Comparison of ENCODE assay signal across 1 cellular context in genomic region chr7:100428967-100429636, GRCh38.
A peak's percentile ranks its signal among the peaks of the same experiment; 100 is the strongest.
TF ChIP-seq lines count a peak whose summit lies in the region.

No MANE protein-coding gene starts in this region.

TF ChIP-seq in HepG2, 621 proteins besides CTCF, POLR2A, EP300 and RAD21 (continued from another document and continues in another):
- TF ChIP-seq ZNF484 (CRISPR knock-in tag; IDR thresholded peaks at IDR 0.05; ENCODE audit: borderline replicate concordance, low read depth) (0 out of 2 replicates have a peak, but pooled peaks have one; percentile 48), TSC22D2 (CRISPR knock-in tag; IDR thresholded peaks at IDR 0.05; ENCODE audit: borderline replicate concordance) (no peak), PPARG (CRISPR knock-in tag; conservative IDR thresholded peaks at IDR 0.05) (no peak; the same call in 1 of the 2 replicates), ZNF850 (CRISPR knock-in tag; conservative IDR thresholded peaks at IDR 0.05) (no peak), ZNF800 (CRISPR knock-in tag; IDR thresholded peaks at IDR 0.05) (no peak), ZNF510 (CRISPR knock-in tag; IDR thresholded peaks at IDR 0.05; ENCODE audit: low read depth) (no peak; the same call in 1 of the 2 replicates), CBX5 (CRISPR knock-in tag; IDR thresholded peaks at IDR 0.05; ENCODE audit: borderline replicate concordance) (no peak; the same call in 1 of the 2 replicates), ZNF816 (CRISPR knock-in tag; IDR thresholded peaks at IDR 0.05; ENCODE audit: borderline replicate concordance) (no peak), MLLT10 (CRISPR knock-in tag; IDR thresholded peaks at IDR 0.05) (no peak), RBAK (CRISPR knock-in tag; IDR thresholded peaks at IDR 0.05) (no peak), PRPF4 (IDR thresholded peaks at IDR 0.05; ENCODE audit: low read depth, low read length, poor library complexity, severe bottlenecking) (no peak), ZNF713 (CRISPR knock-in tag; IDR thresholded peaks at IDR 0.05) (no peak), ZNF607 (CRISPR knock-in tag; IDR thresholded peaks at IDR 0.05; ENCODE audit: borderline replicate concordance) (no peak; the same call in none of the 2 replicates), SRSF9 (IDR thresholded peaks at IDR 0.05; ENCODE audit: borderline replicate concordance, insufficient read depth, low read depth, low read length, poor library complexity, severe bottlenecking) (no peak), HNF4A (CRISPR knock-in tag; IDR thresholded peaks at IDR 0.05) (no peak), ZNF564 (CRISPR knock-in tag; IDR thresholded peaks at IDR 0.05) (no peak; the same call in 1 of the 2 replicates), ZFP41 (CRISPR knock-in tag; IDR thresholded peaks at IDR 0.05; ENCODE audit: borderline replicate concordance) (no peak), ZNF296 (CRISPR knock-in tag; conservative IDR thresholded peaks at IDR 0.05) (no peak), ZNF143 (CRISPR knock-in tag; IDR thresholded peaks at IDR 0.05) (no peak), HMGXB4 (CRISPR knock-in tag; IDR thresholded peaks at IDR 0.05; ENCODE audit: borderline replicate concordance in 1 of 2, low read depth in 1 of 2) (no peak; a peak in 1 of 4 replicates), GABPA (IDR thresholded peaks at IDR 0.05; ENCODE audit: low read depth, low read length) (no peak), GABPA (CRISPR knock-in tag; IDR thresholded peaks at IDR 0.05; ENCODE audit: low read depth) (peak; percentile 87), CENPT (CRISPR knock-in tag; IDR thresholded peaks at IDR 0.05; ENCODE audit: low read depth) (no peak), NR1H2 (CRISPR knock-in tag; IDR thresholded peaks at IDR 0.05; ENCODE audit: borderline replicate concordance, low read depth) (no peak), ZNF20 (CRISPR knock-in tag; IDR thresholded peaks at IDR 0.05) (no peak), ZNF790 (CRISPR knock-in tag; IDR thresholded peaks at IDR 0.05; ENCODE audit: borderline replicate concordance) (no peak), NR2F2 (IDR thresholded peaks at IDR 0.05; ENCODE audit: borderline replicate concordance, low read depth) (no peak), SRY (CRISPR knock-in tag; IDR thresholded peaks at IDR 0.05) (no peak; the same call in 1 of the 2 replicates), ZNF672 (CRISPR knock-in tag; IDR thresholded peaks at IDR 0.05) (no peak), DNMT3B (CRISPR knock-in tag; conservative IDR thresholded peaks at IDR 0.05) (no peak), ZNF652 (CRISPR knock-in tag; IDR thresholded peaks at IDR 0.05; ENCODE audit: borderline replicate concordance, low read depth) (peak; percentile 37; the same call in 1 of the 2 replicates), PHF8 (CRISPR knock-in tag; IDR thresholded peaks at IDR 0.05) (peak; percentile 52), ZNF407 (CRISPR knock-in tag; IDR thresholded peaks at IDR 0.05; ENCODE audit: not compliant biosample characterization) (no peak), SRSF1 (optimal IDR thresholded peaks at IDR 0.05; ENCODE audit: low read depth, low read length) (no peak), TBX3 (IDR thresholded peaks at IDR 0.05; ENCODE audit: borderline replicate concordance) (peak; percentile 66; the same call in 1 of the 2 replicates), XRCC5 (optimal IDR thresholded peaks at IDR 0.05; ENCODE audit: low read length) (no peak), PCBP1 (IDR thresholded peaks at IDR 0.05; ENCODE audit: borderline replicate concordance, low read depth, low read length) (no peak; the same call in 1 of the 2 replicates), RORA (CRISPR knock-in tag; IDR thresholded peaks at IDR 0.05) (no peak), RELA (CRISPR knock-in tag; IDR thresholded peaks at IDR 0.05) (no peak), ZNF746 (CRISPR knock-in tag; IDR thresholded peaks at IDR 0.05) (peak; percentile 57), SALL2 (CRISPR knock-in tag; IDR thresholded peaks at IDR 0.05) (no peak; the same call in 1 of the 2 replicates), PHF20 (CRISPR knock-in tag; IDR thresholded peaks at IDR 0.05) (0 out of 2 replicates have a peak, but pooled peaks have one; percentile 6), RARA (CRISPR knock-in tag; IDR thresholded peaks at IDR 0.05) (no peak; the same call in 1 of the 2 replicates), KDM1A (CRISPR knock-in tag; IDR thresholded peaks at IDR 0.05) (no peak), ZNF562 (CRISPR knock-in tag; IDR thresholded peaks at IDR 0.05; ENCODE audit: borderline replicate concordance) (no peak; the same call in 1 of the 2 replicates), TEAD2 (CRISPR knock-in tag; IDR thresholded peaks at IDR 0.05) (no peak), ZNF567 (CRISPR knock-in tag; IDR thresholded peaks at IDR 0.05; ENCODE audit: borderline replicate concordance) (no peak), ZNF431 (CRISPR knock-in tag; IDR thresholded peaks at IDR 0.05; ENCODE audit: borderline replicate concordance, low read depth) (no peak), ZMAT5 (CRISPR knock-in tag; IDR thresholded peaks at IDR 0.05; ENCODE audit: borderline replicate concordance, low read depth) (no peak), REPIN1 (CRISPR knock-in tag; IDR thresholded peaks at IDR 0.05; ENCODE audit: borderline replicate concordance, low read depth) (0 out of 2 replicates have a peak, but pooled peaks have one; percentile 40), ZNF264 (CRISPR knock-in tag; IDR thresholded peaks at IDR 0.05) (no peak), ZNF740 (CRISPR knock-in tag; IDR thresholded peaks at IDR 0.05) (peak; percentile 76), MEF2D (CRISPR knock-in tag; IDR thresholded peaks at IDR 0.05) (no peak; the same call in 1 of the 2 replicates), MBNL3 (CRISPR knock-in tag; conservative IDR thresholded peaks at IDR 0.05) (no peak)
